ENCODE assay signal across 22 cellular contexts in genomic region chr18:63895190-63895589, GRCh38. TPM values are rescaled to one million over a fixed set of nuclear protein-coding genes. Genes with fewer than 3 reads are reported as not detected.
"Had no signal": no experiment of that assay in that cellular context is flagged by ENCODE, and none has a peak within 500 bp of the region (broad histone marks: within the 10 kb centered on the region; RNA-seq: fewer than 3 reads in every experiment).

No MANE protein-coding gene starts in this region.

- ATAC-seq: activated T-cell treated with anti-CD3 and anti-CD28 coated beads, Interleukin-2, amount 50 U/mL, for 4 hours; gastrocnemius medialis; heart left ventricle; left ventricle myocardium superior; stimulated activated naive B cell treated with anti-CD40 and anti-IgM and Interleukin-4, amounts not matched to agents 10 μg/mL and 1 μg/mL and 100 μg/mL, for 72 hours; upper lobe of right lung had no signal

- H3K27ac ChIP-seq: brain microvascular endothelial cell, gastrocnemius medialis, heart left ventricle, thoracic aorta, upper lobe of right lung had no signal

- H3K4me1 Mint-ChIP-seq: stimulated activated naive B cell treated with anti-CD40 and anti-IgM and Interleukin-4, amounts not matched to agents 10 μg/mL and 1 μg/mL and 100 μg/mL, for 72 hours had no signal

- H3K36me3 Mint-ChIP-seq: stimulated activated naive B cell treated with anti-CD40 and anti-IgM and Interleukin-4, amounts not matched to agents 10 μg/mL and 1 μg/mL and 100 μg/mL, for 72 hours had no signal

- H3K4me3 ChIP-seq: gastrocnemius medialis, heart left ventricle, thoracic aorta, upper lobe of right lung had no signal

- H3K27ac Mint-ChIP-seq: activated CD4-positive, alpha-beta T cell treated with anti-CD3 and anti-CD28 coated beads, Interleukin-2, amount 10 ng/mL, durations not matched to agents 24 days and 14 days; stimulated activated naive B cell treated with anti-CD40 and anti-IgM and Interleukin-4, amounts not matched to agents 10 μg/mL and 1 μg/mL and 100 μg/mL, for 72 hours had no signal

- H3K4me3 Mint-ChIP-seq: activated CD4-positive, alpha-beta T cell treated with anti-CD3 and anti-CD28 coated beads, Interleukin-2, amount 10 ng/mL, durations not matched to agents 24 days and 14 days; activated T-cell treated with anti-CD3 and anti-CD28 coated beads, Interleukin-2, amount 50 U/mL, for 4 hours; stimulated activated naive B cell treated with anti-CD40 and anti-IgM and Interleukin-4, amounts not matched to agents 10 μg/mL and 1 μg/mL and 100 μg/mL, for 72 hours had no signal

- H3K4me1 ChIP-seq: gastrocnemius medialis, heart left ventricle, upper lobe of right lung had no signal

- H3K9me3 ChIP-seq: gastrocnemius medialis, heart left ventricle, thoracic aorta, upper lobe of right lung had no signal

- FAIRE-seq: colon had no signal

- H3K36me3 ChIP-seq: brain microvascular endothelial cell, gastrocnemius medialis, heart left ventricle, thoracic aorta, upper lobe of right lung had no signal

- H3K27me3 ChIP-seq: brain microvascular endothelial cell, gastrocnemius medialis, heart left ventricle had no signal

- H3K9me3 Mint-ChIP-seq: activated CD4-positive, alpha-beta T cell treated with anti-CD3 and anti-CD28 coated beads, Interleukin-2, amount 10 ng/mL, durations not matched to agents 24 days and 14 days; activated T-cell treated with anti-CD3 and anti-CD28 coated beads, Interleukin-2, amount 50 U/mL, for 4 hours; stimulated activated naive B cell treated with anti-CD40 and anti-IgM and Interleukin-4, amounts not matched to agents 10 μg/mL and 1 μg/mL and 100 μg/mL, for 72 hours had no signal

- H3K27me3 Mint-ChIP-seq: stimulated activated naive B cell treated with anti-CD40 and anti-IgM and Interleukin-4, amounts not matched to agents 10 μg/mL and 1 μg/mL and 100 μg/mL, for 72 hours had no signal

- DNase-seq: activated CD4-positive, alpha-beta T cell treated with anti-CD3 and anti-CD28 coated beads, Interleukin-2, amount 10 ng/mL, durations not matched to agents 24 days and 14 days; activated CD4-positive, CD25-positive, alpha-beta regulatory T cell; activated CD8-positive, alpha-beta memory T cell treated with anti-CD3 and anti-CD28 coated beads, Interleukin-2, amount 50 U/mL, for 4 hours; activated effector memory CD4-positive, alpha-beta T cell treated with Interleukin-2 at 50 U/mL for 16 hours; activated naive CD4-positive, alpha-beta T cell treated with anti-CD3 and anti-CD28 coated beads, Interleukin-2, amount 50 U/mL, for 16 hours; activated T-cell treated with anti-CD3 and anti-CD28 coated beads, Interleukin-2, amount 50 U/mL, for 4 hours; aorta; brain microvascular endothelial cell; central memory CD4-positive, alpha-beta T cell; erythroblast; gastrocnemius medialis; heart left ventricle; kidney glomerular epithelial cell; left ventricle myocardium superior; retina; stimulated activated naive B cell treated with anti-CD40 and anti-IgM and Interleukin-4, amounts not matched to agents 10 μg/mL and 1 μg/mL and 100 μg/mL, for 72 hours; upper lobe of right lung had no signal

RNA-seq across cellular contexts. Expression of gene SERPINB2, which starts 7.7 kb away (rescaled TPM):
- total RNA-seq: activated CD4-positive, alpha-beta T cell treated with anti-CD3 and anti-CD28 coated beads, Interleukin-2, amount 10 ng/mL, durations not matched to agents 24 days and 14 days; gastrocnemius medialis; left ventricle myocardium superior had no signal
- polyA plus RNA-seq: neural cell had no signal

RNA-seq across cellular contexts. Expression of gene SERPINB10, which starts 12.6 kb away (rescaled TPM):
- total RNA-seq: activated CD4-positive, alpha-beta T cell treated with anti-CD3 and anti-CD28 coated beads, Interleukin-2, amount 10 ng/mL, durations not matched to agents 24 days and 14 days; aorta; gastrocnemius medialis; left ventricle myocardium superior; posterior vena cava; thoracic aorta; upper lobe of right lung had no signal
- polyA plus RNA-seq: aorta, heart left ventricle, neural cell had no signal

RNA-seq across cellular contexts. Expression of gene HMSD, which starts 53.9 kb away (rescaled TPM):
- total RNA-seq: gastrocnemius medialis, mononuclear cell, posterior vena cava, thoracic aorta had no signal
- polyA plus RNA-seq: heart left ventricle, neural cell had no signal
